Comparison of ENCODE assay signal across 5 cellular contexts in the genomic region with DNA sequence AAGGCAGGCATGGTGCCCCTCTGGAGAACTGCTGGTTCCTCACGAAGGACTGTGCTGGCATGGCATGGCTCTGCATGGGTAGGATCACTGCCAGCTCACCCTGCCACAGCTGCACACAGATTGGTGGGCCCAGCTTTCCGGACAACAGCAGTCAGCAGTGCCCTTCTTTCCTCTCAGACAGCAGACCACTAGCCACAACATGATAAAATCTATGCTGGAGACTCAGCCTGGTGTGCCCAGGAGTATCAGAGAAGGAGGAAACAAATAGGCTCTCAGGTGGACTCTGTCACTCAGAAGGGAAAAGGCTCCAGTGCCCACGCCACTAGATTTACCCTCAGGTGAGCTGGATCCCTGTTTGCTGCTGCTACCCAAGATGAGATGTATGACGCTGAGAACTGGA.
"Had no signal": no experiment of that assay in that cellular context is flagged by ENCODE, and none has a peak within 500 bp of the region (broad histone marks: within the 10 kb centered on the region; RNA-seq: fewer than 3 reads in every experiment).

No MANE protein-coding gene starts in this region.

- DNase-seq: H7, HFFc6 had no signal

- H2AFZ ChIP-seq: GM23338 had no signal

- H3K36me3 ChIP-seq: HAP-1 had no signal

- H3K27ac ChIP-seq: HL-60 had no signal

- H3K4me2 ChIP-seq: GM23338 had no signal

- H3K9me3 ChIP-seq: HAP-1 had no signal

- H3K4me3 ChIP-seq: GM23338, HAP-1 had no signal
